ENCODE assay signal across 8 cellular contexts in the genomic region with DNA sequence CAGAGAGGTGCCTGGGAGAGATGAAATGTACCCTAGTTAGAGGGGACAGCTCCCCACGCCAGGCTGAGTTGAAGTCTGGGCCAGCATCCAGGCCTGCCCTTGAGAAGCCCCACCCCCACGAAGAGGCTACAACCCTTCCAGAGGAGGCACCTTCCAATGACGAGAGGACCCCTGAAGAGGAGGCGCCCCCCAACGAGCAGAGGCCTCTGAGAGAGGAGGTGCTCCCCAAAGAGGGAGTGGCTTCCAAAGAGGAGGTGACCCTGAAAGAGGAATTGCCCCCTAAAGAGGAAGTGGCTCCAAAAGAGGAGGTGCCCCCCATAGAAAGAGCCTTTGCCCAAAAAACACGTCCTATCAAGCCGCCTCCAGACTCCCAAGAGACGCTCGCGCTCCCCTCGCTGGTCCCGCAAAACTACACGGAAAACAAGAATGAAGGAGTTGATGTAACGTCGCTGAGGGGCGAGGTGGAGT. TPM values are rescaled to one million over a fixed set of nuclear protein-coding genes. Genes with fewer than 3 reads are reported as not detected.
DNase-seq lines count a peak whose midpoint lies in the region; ATAC-seq and TF ChIP-seq lines count a peak whose summit lies in the region.

No MANE protein-coding gene starts in this region.

- H3K27me3 Mint-ChIP-seq in WTC11 (ENCODE audit: low read depth) = peaks cover 10% of the 10 kb centered on the region

- H3K27ac ChIP-seq in right cardiac atrium (ENCODE audit: low read length) = no peak overlapping the region
- peak overlapping the region in 7 of 8 donors; percentile 47 to 90 (median 84) for H3K27ac ChIP-seq in spleen
- H3K27ac ChIP-seq in RWPE1 = no peak overlapping the region

- ATAC-seq in WTC11 (no peak), right cardiac atrium (no peak), HG02852 (IDR thresholded peaks at IDR 0.05; ENCODE audit: unreplicated experiment) (no peak)

- POLR2A ChIA-PET in WTC11 (lab: Charles Lee) (interaction anchor here (0.5 to 7.3 kb wide), 5 partner anchors 14 to 137 kb away, joined by 4 to 77 read pairs (median 8); partner anchors contain the start of genes SH3D21 and STK40), RWPE1 (lab: Yijun Ruan, JAX; ENCODE audit: low non-redundant PET) (no interaction called here)

- no peaks in the 10 kb centered on the region for H3K27me3 ChIP-seq in right cardiac atrium (ENCODE audit: control insufficient read depth, insufficient read depth)
- peaks cover 0 to 44% (median 0%) of the 10 kb centered on the region in 7 donors for H3K27me3 ChIP-seq in spleen (replicated peaks in 1 of 7)

- H3K27ac Mint-ChIP-seq in WTC11 = peak overlapping the region; percentile 97

- peaks cover 0 to 7% (median 0%) of the 10 kb centered on the region in 6 donors for H3K36me3 ChIP-seq in spleen

- no peaks in the 10 kb centered on the region for H3K9me3 Mint-ChIP-seq in WTC11

- H3K9me3 ChIP-seq in right cardiac atrium (ENCODE audit: control insufficient read depth, low read length) (no peaks in the 10 kb centered on the region), spleen (no peaks in the 10 kb centered on the region)

- intact Hi-C loops in right cardiac atrium (cut with DNase I) (no loop called here), spleen (cut with DNase I; ENCODE audit: low total_unique reads) (no loop called here)

- no peak for TF ChIP-seq CTCF in WTC11 (IDR thresholded peaks at IDR 0.05)
- no peak for TF ChIP-seq CTCF in spleen (IDR thresholded peaks at IDR 0.05 in 8 of 11, conservative IDR thresholded peaks at IDR 0.05 in 3 of 11)
- TF ChIP-seq CTCF in RWPE1 (conservative IDR thresholded peaks at IDR 0.05; ENCODE audit: low read depth) = no peak

- H3K4me1 ChIP-seq in right cardiac atrium (ENCODE audit: control insufficient read depth, insufficient read depth, low read length) (peaks cover 2% of the 10 kb centered on the region), spleen (peaks cover 13 to 54% (median 48%) of the 10 kb centered on the region in 6 donors)

- WGBS in right cardiac atrium = 50% methylated on average over 16 of the region's 16 CpGs
- 22 to 34% (median 26%) methylated on average over 14 to 16 of the region's 16 CpGs for WGBS in spleen, 5 donors

- peaks cover 22% of the 10 kb centered on the region for H3K4me1 Mint-ChIP-seq in WTC11

- DNase-seq in DMS53 (lab: John Stamatoyannopoulos, UW) (peak; percentile 25), DMS53 treated with DMSO at 0.1 percent for 48 hours (lab: John Stamatoyannopoulos, UW; ENCODE audit: unreplicated experiment) (no peak), WTC11 (ENCODE audit: low spot score) (no peak), right cardiac atrium (peak in 1 of 3 donors; percentile 71), spleen (no peak), RWPE1 (ENCODE audit: low spot score) (no peak)
- no peak for DNase-seq in activated CD8-positive, alpha-beta memory T cell treated with anti-CD3 and anti-CD28 coated beads for 24 hours

- H3K4me3 Mint-ChIP-seq in WTC11 = peak overlapping the region; percentile 89

- H3K4me3 ChIP-seq in right cardiac atrium (ENCODE audit: low read length) = peak overlapping the region; percentile 18
- H3K4me3 ChIP-seq in spleen = peak overlapping the region in 7 of 8 donors; percentile 59 to 91 (median 73)

- TF ChIP-seq POLR2A in spleen (IDR thresholded peaks at IDR 0.05) = no peak

- peaks cover 12% of the 10 kb centered on the region for H3K36me3 Mint-ChIP-seq in WTC11

- CTCF ChIA-PET in WTC11 (lab: Charles Lee) (interaction anchor here (0.6 to 4.8 kb wide), 6 partner anchors 14 to 133 kb away, joined by 3 to 32 read pairs (median 4); partner anchors contain the start of genes OSCP1, SH3D21 and THRAP3), RWPE1 (lab: Yijun Ruan, JAX) (interaction anchor here (0.7 kb wide), 1 partner anchor 9 kb away, joined by 3 read pairs; no protein-coding TSS in a partner anchor)

TF ChIP-seq in WTC11, 78 proteins besides CTCF, POLR2A, EP300 and RAD21:
- TF ChIP-seq ZNF263 (CRISPR knock-in tag; IDR thresholded peaks at IDR 0.05; ENCODE audit: low read depth) = peak; percentile 18; the same call in 1 of the 2 replicates
- TF ChIP-seq ZMAT4 (CRISPR knock-in tag; IDR thresholded peaks at IDR 0.05) = no peak
- TF ChIP-seq TEAD4 (CRISPR knock-in tag; IDR thresholded peaks at IDR 0.05) = no peak
- no peak for TF ChIP-seq ARID4B (CRISPR knock-in tag; IDR thresholded peaks at IDR 0.05; ENCODE audit: borderline replicate concordance)
- TF ChIP-seq CBFB (CRISPR knock-in tag; IDR thresholded peaks at IDR 0.05; ENCODE audit: low read depth) = no peak
- TF ChIP-seq, protein P1, sequence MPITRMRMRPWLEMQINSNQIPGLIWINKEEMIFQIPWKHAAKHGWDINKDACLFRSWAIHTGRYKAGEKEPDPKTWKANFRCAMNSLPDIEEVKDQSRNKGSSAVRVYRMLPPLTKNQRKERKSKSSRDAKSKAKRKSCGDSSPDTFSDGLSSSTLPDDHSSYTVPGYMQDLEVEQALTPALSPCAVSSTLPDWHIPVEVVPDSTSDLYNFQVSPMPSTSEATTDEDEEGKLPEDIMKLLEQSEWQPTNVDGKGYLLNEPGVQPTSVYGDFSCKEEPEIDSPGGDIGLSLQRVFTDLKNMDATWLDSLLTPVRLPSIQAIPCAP (CRISPR knock-in tag; IDR thresholded peaks at IDR 0.05) = no peak
- TF ChIP-seq SOX15 (CRISPR knock-in tag; IDR thresholded peaks at IDR 0.05) = no peak

RNA-seq across cellular contexts. Expression of gene EVA1B, which starts 3.1 kb away (rescaled TPM):
- total RNA-seq in WTC11 (2021) (32.0 to 45.2 TPM (median 41.5 TPM) in 3 replicates), right cardiac atrium (10 to 100 TPM; 11.5 to 14.0 (median 13.1) TPM), spleen (10 to 100 TPM; 31.1 to 77.4 (median 43.7) TPM)
- polyA plus RNA-seq in right cardiac atrium (17.4 TPM), spleen (10 to 100 TPM; 17.2 to 45.1 (median 37.4) TPM)

RNA-seq across cellular contexts. Expression of gene SH3D21, which starts 14.2 kb away (rescaled TPM):
- 22.1 to 29.3 TPM (median 26.9 TPM) in 3 replicates for total RNA-seq in WTC11 (2021)
- 1 to 10 TPM; 2.5 to 4.7 (median 4.2) TPM for total RNA-seq in right cardiac atrium
- 3.5 TPM for polyA plus RNA-seq in right cardiac atrium
- 1 to 10 TPM; 1.7 to 9.4 (median 7.2) TPM for total RNA-seq in spleen
- 1 to 10 TPM; 1.7 to 5.1 (median 1.9) TPM for polyA plus RNA-seq in spleen

Comparison
In these comparisons a context has a peak if more than half of its experiments do, and no peak if none do; other contexts are left out.
1. H3K27ac ChIP-seq: peak in spleen (7 of 8); none in right cardiac atrium (single experiment) and RWPE1 (single experiment).